In genomic region chr3:70824785-70825184, GRCh38 we compare ENCODE assay signal across 11 cellular contexts.
A peak's percentile ranks its signal among the peaks of the same experiment; 100 is the strongest.
DNase-seq lines count a peak whose midpoint lies in the region; ATAC-seq and TF ChIP-seq lines count a peak whose summit lies in the region.
"Had no signal": no experiment of that assay in that cellular context is flagged by ENCODE, and none has a peak within 500 bp of the region (broad histone marks: within the 10 kb centered on the region; RNA-seq: fewer than 3 reads in every experiment).

No MANE protein-coding gene starts in this region.

- DNase-seq in AG10803 (ENCODE audit: low read depth): peak; percentile 85
- peak; percentile 18 to 48 (median 32) for DNase-seq in body of pancreas
- DNase-seq in left kidney (ENCODE audit: low read depth, low spot score): peak; percentile 62
- DNase-seq in 8988T: no peak
- DNase-seq in DMS53 treated with DMSO at 0.1 percent for 48 hours (lab: John Stamatoyannopoulos, UW; ENCODE audit: unreplicated experiment): no peak
- DNase-seq: HFFc6, Kasumi-1 had no signal

- H3K4me3 ChIP-seq in AG10803 (ENCODE audit: low read length): no peak overlapping the region
- H3K4me3 ChIP-seq in body of pancreas: no peak overlapping the region

- no peaks in the 10 kb centered on the region for H3K27me3 ChIP-seq in body of pancreas

- H3K4me1 ChIP-seq in body of pancreas: peaks cover 20% of the 10 kb centered on the region

- no peak for TF ChIP-seq POLR2A in body of pancreas (IDR thresholded peaks at IDR 0.05)

- no peak for TF ChIP-seq CTCF in AG10803 (conservative IDR thresholded peaks at IDR 0.05; ENCODE audit: low read length)
- no peak for TF ChIP-seq CTCF in body of pancreas (IDR thresholded peaks at IDR 0.05)

- H3K36me3 ChIP-seq in body of pancreas (replicated peaks in 1 of 2; ENCODE audit: insufficient read depth in 1 of 2, low read depth in 2 of 2): no peaks in the 10 kb centered on the region

- ATAC-seq in body of pancreas (peak; percentile 69), HG03432 (IDR thresholded peaks at IDR 0.05; ENCODE audit: unreplicated experiment) (no peak), GM18867 (IDR thresholded peaks at IDR 0.05; ENCODE audit: unreplicated experiment) (no peak)
- ATAC-seq: Right ventricle myocardium inferior had no signal

- H3K27ac ChIP-seq in body of pancreas: peak overlapping the region in 1 of 4 donors; percentile 19

- H3K9me3 ChIP-seq in body of pancreas: no peaks in the 10 kb centered on the region

- no peak for TF ChIP-seq RAD21 in Ishikawa (IDR thresholded peaks at IDR 0.05; ENCODE audit: low read depth)

- WGBS in body of pancreas, 2 donors: 42 to 63% methylated on average over 1 of the region's 1 CpG

- no peak for TF ChIP-seq EP300 in Ishikawa (IDR thresholded peaks at IDR 0.05; ENCODE audit: borderline replicate concordance)

- intact Hi-C loops in body of pancreas (cut with DNase I): no loop called here

TF ChIP-seq in Ishikawa, 13 proteins besides CTCF, POLR2A, EP300 and RAD21:
- TF ChIP-seq NFIC (IDR thresholded peaks at IDR 0.05): peak; percentile 47; the same call in 1 of the 2 replicates
- no peak for TF ChIP-seq EGR1 (IDR thresholded peaks at IDR 0.05)
TF ChIP-seq in Ishikawa: peak in this region for 1.

Comparison
In these comparisons a context has a peak if more than half of its experiments do, and no peak if none do; other contexts are left out.
1. DNase-seq: peak in AG10803 (single experiment), body of pancreas (4 of 4) and left kidney (single experiment); none in 8988T (single experiment) and DMS53 treated with DMSO at 0.1 percent for 48 hours (single experiment).